In genomic region chr4:158346576-158346975, GRCh38 we compare ENCODE assay signal across 1 cellular context.
TF ChIP-seq lines count a peak whose summit lies in the region.

No MANE protein-coding gene starts in this region.

TF ChIP-seq in GM23338, 12 proteins besides CTCF, POLR2A, EP300 and RAD21 (continued from another document):
- TF ChIP-seq EZH2phosphoT487 (IDR thresholded peaks at IDR 0.05; ENCODE audit: unreplicated experiment) (no peak), ZNF331 (CRISPR knock-in tag; IDR thresholded peaks at IDR 0.05; ENCODE audit: low read depth) (no peak), POLR2AphosphoS5 (IDR thresholded peaks at IDR 0.05; ENCODE audit: low read depth) (no peak), STAT1 (IDR thresholded peaks at IDR 0.05; ENCODE audit: unreplicated experiment) (no peak), EZH2 (IDR thresholded peaks at IDR 0.05; ENCODE audit: low read depth, unreplicated experiment) (no peak), NANOG (IDR thresholded peaks at IDR 0.05; ENCODE audit: borderline replicate concordance) (no peak)
- TF ChIP-seq, protein P1, sequence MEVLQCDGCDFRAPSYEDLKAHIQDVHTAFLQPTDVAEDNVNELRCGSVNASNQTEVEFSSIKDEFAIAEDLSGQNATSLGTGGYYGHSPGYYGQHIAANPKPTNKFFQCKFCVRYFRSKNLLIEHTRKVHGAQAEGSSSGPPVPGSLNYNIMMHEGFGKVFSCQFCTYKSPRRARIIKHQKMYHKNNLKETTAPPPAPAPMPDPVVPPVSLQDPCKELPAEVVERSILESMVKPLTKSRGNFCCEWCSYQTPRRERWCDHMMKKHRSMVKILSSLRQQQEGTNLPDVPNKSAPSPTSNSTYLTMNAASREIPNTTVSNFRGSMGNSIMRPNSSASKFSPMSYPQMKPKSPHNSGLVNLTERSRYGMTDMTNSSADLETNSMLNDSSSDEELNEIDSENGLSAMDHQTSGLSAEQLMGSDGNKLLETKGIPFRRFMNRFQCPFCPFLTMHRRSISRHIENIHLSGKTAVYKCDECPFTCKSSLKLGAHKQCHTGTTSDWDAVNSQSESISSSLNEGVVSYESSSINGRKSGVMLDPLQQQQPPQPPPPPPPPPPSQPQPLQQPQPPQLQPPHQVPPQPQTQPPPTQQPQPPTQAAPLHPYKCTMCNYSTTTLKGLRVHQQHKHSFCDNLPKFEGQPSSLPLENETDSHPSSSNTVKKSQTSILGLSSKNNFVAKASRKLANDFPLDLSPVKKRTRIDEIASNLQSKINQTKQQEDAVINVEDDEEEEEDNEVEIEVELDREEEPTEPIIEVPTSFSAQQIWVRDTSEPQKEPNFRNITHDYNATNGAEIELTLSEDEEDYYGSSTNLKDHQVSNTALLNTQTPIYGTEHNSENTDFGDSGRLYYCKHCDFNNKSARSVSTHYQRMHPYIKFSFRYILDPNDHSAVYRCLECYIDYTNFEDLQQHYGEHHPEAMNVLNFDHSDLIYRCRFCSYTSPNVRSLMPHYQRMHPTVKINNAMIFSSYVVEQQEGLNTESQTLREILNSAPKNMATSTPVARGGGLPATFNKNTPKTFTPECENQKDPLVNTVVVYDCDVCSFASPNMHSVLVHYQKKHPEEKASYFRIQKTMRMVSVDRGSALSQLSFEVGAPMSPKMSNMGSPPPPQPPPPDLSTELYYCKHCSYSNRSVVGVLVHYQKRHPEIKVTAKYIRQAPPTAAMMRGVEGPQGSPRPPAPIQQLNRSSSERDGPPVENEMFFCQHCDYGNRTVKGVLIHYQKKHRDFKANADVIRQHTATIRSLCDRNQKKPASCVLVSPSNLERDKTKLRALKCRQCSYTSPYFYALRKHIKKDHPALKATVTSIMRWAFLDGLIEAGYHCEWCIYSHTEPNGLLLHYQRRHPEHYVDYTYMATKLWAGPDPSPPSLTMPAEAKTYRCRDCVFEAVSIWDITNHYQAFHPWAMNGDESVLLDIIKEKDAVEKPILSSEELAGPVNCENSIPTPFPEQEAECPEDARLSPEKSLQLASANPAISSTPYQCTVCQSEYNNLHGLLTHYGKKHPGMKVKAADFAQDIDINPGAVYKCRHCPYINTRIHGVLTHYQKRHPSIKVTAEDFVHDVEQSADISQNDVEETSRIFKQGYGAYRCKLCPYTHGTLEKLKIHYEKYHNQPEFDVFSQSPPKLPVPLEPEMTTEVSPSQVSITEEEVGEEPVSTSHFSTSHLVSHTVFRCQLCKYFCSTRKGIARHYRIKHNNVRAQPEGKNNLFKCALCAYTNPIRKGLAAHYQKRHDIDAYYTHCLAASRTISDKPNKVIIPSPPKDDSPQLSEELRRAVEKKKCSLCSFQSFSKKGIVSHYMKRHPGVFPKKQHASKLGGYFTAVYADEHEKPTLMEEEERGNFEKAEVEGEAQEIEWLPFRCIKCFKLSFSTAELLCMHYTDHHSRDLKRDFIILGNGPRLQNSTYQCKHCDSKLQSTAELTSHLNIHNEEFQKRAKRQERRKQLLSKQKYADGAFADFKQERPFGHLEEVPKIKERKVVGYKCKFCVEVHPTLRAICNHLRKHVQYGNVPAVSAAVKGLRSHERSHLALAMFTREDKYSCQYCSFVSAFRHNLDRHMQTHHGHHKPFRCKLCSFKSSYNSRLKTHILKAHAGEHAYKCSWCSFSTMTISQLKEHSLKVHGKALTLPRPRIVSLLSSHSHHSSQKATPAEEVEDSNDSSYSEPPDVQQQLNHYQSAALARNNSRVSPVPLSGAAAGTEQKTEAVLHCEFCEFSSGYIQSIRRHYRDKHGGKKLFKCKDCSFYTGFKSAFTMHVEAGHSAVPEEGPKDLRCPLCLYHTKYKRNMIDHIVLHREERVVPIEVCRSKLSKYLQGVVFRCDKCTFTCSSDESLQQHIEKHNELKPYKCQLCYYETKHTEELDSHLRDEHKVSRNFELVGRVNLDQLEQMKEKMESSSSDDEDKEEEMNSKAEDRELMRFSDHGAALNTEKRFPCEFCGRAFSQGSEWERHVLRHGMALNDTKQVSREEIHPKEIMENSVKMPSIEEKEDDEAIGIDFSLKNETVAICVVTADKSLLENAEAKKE (CRISPR knock-in tag; IDR thresholded peaks at IDR 0.05): no peak
